In the genomic region with DNA sequence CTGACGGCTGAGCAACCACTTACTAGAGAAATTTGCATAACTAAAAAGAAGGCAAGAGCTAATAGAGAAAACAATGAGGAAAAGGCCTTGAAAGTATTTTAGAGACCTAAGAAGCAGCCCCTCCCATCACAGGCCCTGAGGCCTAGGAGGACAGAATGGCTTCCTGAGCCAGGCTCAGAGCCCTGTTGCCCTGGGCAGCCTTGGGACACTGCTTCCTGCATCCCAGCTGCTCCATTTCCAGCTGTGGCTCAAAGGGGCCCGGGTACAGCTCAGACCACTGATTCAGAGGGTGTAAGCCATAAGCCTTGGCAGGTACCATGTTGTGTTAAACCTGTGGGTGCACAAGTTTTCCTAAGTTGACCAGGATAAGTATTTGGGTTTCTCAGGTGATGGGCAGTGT, we compare ENCODE assay signal across 20 cellular contexts.
DNase-seq lines count a peak whose midpoint lies in the region; ATAC-seq and TF ChIP-seq lines count a peak whose summit lies in the region.
"Had no signal": no experiment of that assay in that cellular context is flagged by ENCODE, and none has a peak within 500 bp of the region (broad histone marks: within the 10 kb centered on the region; RNA-seq: fewer than 3 reads in every experiment).

No MANE protein-coding gene starts in this region.

- no peak overlapping the region for H2AK5ac ChIP-seq in mesendoderm (ENCODE audit: low read length)

- 62 to 85% methylated on average over 2 of the region's 2 CpGs for WGBS in body of pancreas, 2 donors
- no CpG with 5 or more reads among the region's 2 CpGs for WGBS in mesendoderm (ENCODE audit: extremely low coverage, insufficient coverage, low lambda C conversion rate)

- H3K27me3 ChIP-seq in NT2/D1 (ENCODE audit: insufficient read depth, insufficient read length) (no peaks in the 10 kb centered on the region), body of pancreas (no peaks in the 10 kb centered on the region), mesendoderm (ENCODE audit: insufficient read depth, low read length, poor library complexity) (no peaks in the 10 kb centered on the region)
- H3K27me3 ChIP-seq: BE2C, BLaER1 had no signal

- H3K56ac ChIP-seq in mesendoderm (ENCODE audit: low read length): no peak overlapping the region

- H3K27ac ChIP-seq in body of pancreas (peak overlapping the region in 3 of 4 donors; percentile 40 to 78 (median 52)), mesendoderm (ENCODE audit: low read depth, low read length) (no peak overlapping the region)
- H3K27ac ChIP-seq: BLaER1 had no signal

- H4K5ac ChIP-seq in mesendoderm (ENCODE audit: low read length): no peak overlapping the region

- H3K4me1 ChIP-seq in NT2/D1 (ENCODE audit: insufficient read depth, insufficient read length): no peaks in the 10 kb centered on the region
- H3K4me1 ChIP-seq in body of pancreas: peaks cover 39% of the 10 kb centered on the region
- no peaks in the 10 kb centered on the region for H3K4me1 ChIP-seq in mesendoderm (ENCODE audit: control insufficient read depth, low read depth, low read length)
- H3K4me1 ChIP-seq: BE2C, BLaER1 had no signal

- no peaks in the 10 kb centered on the region for H3K79me2 ChIP-seq in mesendoderm (ENCODE audit: control insufficient read depth, insufficient read depth, low read length)

- intact Hi-C loops in body of pancreas (cut with DNase I): no loop called here

- TF ChIP-seq CTCF in body of pancreas (IDR thresholded peaks at IDR 0.05): no peak

- no peak overlapping the region for H3K9ac ChIP-seq in NT2/D1 (ENCODE audit: insufficient read length, low read depth)
- H3K9ac ChIP-seq in mesendoderm (ENCODE audit: low read length): no peak overlapping the region
- H3K9ac ChIP-seq: BLaER1 had no signal

- no peak overlapping the region for H2BK120ac ChIP-seq in mesendoderm (ENCODE audit: low read depth, low read length)

- H2BK15ac ChIP-seq in mesendoderm (replicated peaks; ENCODE audit: low read depth): no peak overlapping the region

- H3K4me3 ChIP-seq in NT2/D1 (ENCODE audit: insufficient read length, low read depth) (no peak overlapping the region), body of pancreas (no peak overlapping the region), mesendoderm (ENCODE audit: low read length) (no peak overlapping the region)
- H3K4me3 ChIP-seq: BLaER1 had no signal

- ATAC-seq in body of pancreas (no peak), GM18520 (IDR thresholded peaks at IDR 0.05; ENCODE audit: unreplicated experiment) (no peak)

- H3K9me3 ChIP-seq in NT2/D1 (ENCODE audit: insufficient read depth, low read length) (peaks cover 26% of the 10 kb centered on the region), body of pancreas (no peaks in the 10 kb centered on the region)
- H3K9me3 ChIP-seq: BE2C had no signal

- H3K4me2 ChIP-seq in mesendoderm (ENCODE audit: low read length): no peak overlapping the region
- H3K4me2 ChIP-seq: BLaER1 had no signal

- H4K8ac ChIP-seq in mesendoderm (ENCODE audit: low read depth, low read length): no peak overlapping the region

- TF ChIP-seq POLR2A in body of pancreas (IDR thresholded peaks at IDR 0.05): no peak

- DNase-seq in NT2/D1 (ENCODE audit: low read depth, low spot score) (peak; percentile 27), body of pancreas (no peak), mesendoderm (peak; percentile 5), DMS79 treated with DMSO at 0.1 percent for 48 hours (lab: John Stamatoyannopoulos, UW) (no peak), NCI-H1092 (lab: John Stamatoyannopoulos, UW) (no peak)
- DNase-seq: 8988T; ACHN; BE2C; C1 segment of cervical spinal cord; CD4-positive, alpha-beta memory T cell; CD4-positive, CD25-positive, alpha-beta regulatory T cell; CD8-positive, alpha-beta memory T cell; COR-L47; DMS 273 treated with DMSO at 0.1 percent for 48 hours; DMS153; DMS53; DMS79; GF-D8 had no signal

- no peak overlapping the region for H2BK5ac ChIP-seq in mesendoderm (ENCODE audit: low read length)

- no peak overlapping the region for H3K18ac ChIP-seq in mesendoderm (ENCODE audit: low read length)

- no peaks in the 10 kb centered on the region for H3K79me1 ChIP-seq in mesendoderm (ENCODE audit: low read length)

- H3K23ac ChIP-seq in mesendoderm (ENCODE audit: low read length): no peak overlapping the region

- H3K36me3 ChIP-seq in NT2/D1 (ENCODE audit: insufficient read depth, insufficient read length, low read length) (no peaks in the 10 kb centered on the region), body of pancreas (replicated peaks in 1 of 2; ENCODE audit: insufficient read depth in 1 of 2, low read depth in 2 of 2) (no peaks in the 10 kb centered on the region), mesendoderm (ENCODE audit: control insufficient read depth, insufficient read depth, low read length) (no peaks in the 10 kb centered on the region)
- H3K36me3 ChIP-seq: BE2C, BLaER1 had no signal

- H3K4ac ChIP-seq in mesendoderm (ENCODE audit: low read depth, low read length): no peak overlapping the region

Comparison
In these comparisons a context has a peak if more than half of its experiments do, and no peak if none do; other contexts are left out.
1. DNase-seq: peak in NT2/D1 (single experiment) and mesendoderm (single experiment); none in body of pancreas (0 of 4), DMS79 treated with DMSO at 0.1 percent for 48 hours (single experiment) and NCI-H1092 (single experiment).